Comparison of ENCODE assay signal across 1 cellular context in genomic region chr10:123884907-123885381, GRCh38.
TF ChIP-seq lines count a peak whose summit lies in the region.

No MANE protein-coding gene starts in this region.

TF ChIP-seq in SK-N-SH, 30 proteins besides CTCF, POLR2A, EP300 and RAD21 (continued from another document):
- no peak for TF ChIP-seq IRF3 (IDR thresholded peaks at IDR 0.05; ENCODE audit: low read depth, low read length)
- TF ChIP-seq FOSL2 (IDR thresholded peaks at IDR 0.05; ENCODE audit: borderline replicate concordance, low read depth), result no peak
